In the genomic region with DNA sequence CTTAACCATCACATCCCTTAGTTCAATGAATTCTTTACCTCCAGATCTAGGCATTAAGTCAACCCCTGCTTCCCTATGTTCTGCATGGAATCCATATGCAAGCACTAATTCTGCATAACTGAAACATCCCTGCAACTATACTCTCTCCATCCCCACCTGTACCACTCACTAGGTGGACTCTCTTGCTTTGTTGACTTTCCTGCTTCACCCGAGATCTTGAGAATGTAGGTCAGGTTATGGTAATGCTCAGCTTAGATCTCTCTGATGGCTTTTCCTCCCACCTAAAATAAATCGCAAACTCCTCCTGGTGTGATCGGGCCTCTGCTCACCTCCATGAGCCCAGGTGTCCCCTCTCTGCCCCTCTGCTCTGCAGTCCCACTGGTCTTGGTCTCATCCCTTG, we compare ENCODE assay signal across 21 cellular contexts.
A peak's percentile ranks its signal among the peaks of the same experiment; 100 is the strongest.
DNase-seq lines count a peak whose midpoint lies in the region; ATAC-seq and TF ChIP-seq lines count a peak whose summit lies in the region.
"Had no signal": no experiment of that assay in that cellular context is flagged by ENCODE, and none has a peak within 500 bp of the region (broad histone marks: within the 10 kb centered on the region; RNA-seq: fewer than 3 reads in every experiment).

No MANE protein-coding gene starts in this region.

- ATAC-seq in left ventricle myocardium superior (no peak), HG03378 (IDR thresholded peaks at IDR 0.05; ENCODE audit: unreplicated experiment) (no peak)
- ATAC-seq: A549, GM12878 had no signal

- TF ChIP-seq CTCF in right atrium auricular region (IDR thresholded peaks at IDR 0.05) (no peak), esophagus muscularis mucosa (IDR thresholded peaks at IDR 0.05) (no peak)

- DNase-seq in right atrium auricular region (ENCODE audit: low spot score) (peak; percentile 11), left ventricle myocardium superior (no peak), esophagus muscularis mucosa (ENCODE audit: extremely low spot score) (peak; percentile 53), HuH-7.5 (ENCODE audit: low spot score) (no peak)
- DNase-seq: AML-193; CD4-positive, alpha-beta memory T cell; CD4-positive, CD25-positive, alpha-beta regulatory T cell; CD8-positive, alpha-beta memory T cell; COR-L47; DMS 273 treated with DMSO at 0.1 percent for 48 hours; DMS153; DMS79; DND-41; EL; GDM1 had no signal

- TF ChIP-seq EP300 in esophagus muscularis mucosa (IDR thresholded peaks at IDR 0.05): no peak

- H3K4me1 ChIP-seq in right atrium auricular region (no peaks in the 10 kb centered on the region), esophagus muscularis mucosa (no peaks in the 10 kb centered on the region)
- H3K4me1 ChIP-seq: A549 had no signal

- H3K27ac ChIP-seq in right atrium auricular region (no peak overlapping the region), esophagus muscularis mucosa (replicated peaks in 1 of 4) (no peak overlapping the region)
- H3K27ac ChIP-seq: 22Rv1; A549; BLaER1 treated with 17β-estradiol and CSF1 and Interleukin-3, amounts not matched to agents 10 nM and 100 nM; C4-2B had no signal

- TF ChIP-seq POLR2A in esophagus muscularis mucosa (IDR thresholded peaks at IDR 0.05; ENCODE audit: low read depth): no peak

- intact Hi-C loops in left ventricle myocardium superior (cut with micrococcal nuclease): no loop called here
- intact Hi-C loops in esophagus muscularis mucosa (cut with DNase I): no loop called here

- H3K36me3 ChIP-seq in right atrium auricular region (no peaks in the 10 kb centered on the region), esophagus muscularis mucosa (no peaks in the 10 kb centered on the region)
- H3K36me3 ChIP-seq: BLaER1 treated with 17β-estradiol and CSF1 and Interleukin-3, amounts not matched to agents 10 nM and 100 nM had no signal

- no peaks in the 10 kb centered on the region for H3K9me3 ChIP-seq in right atrium auricular region
- H3K9me3 ChIP-seq in esophagus muscularis mucosa: peaks cover 0 to 5% (median 0%) of the 10 kb centered on the region in 4 donors
- H3K9me3 ChIP-seq: A549 had no signal

- 92% methylated on average over 3 of the region's 3 CpGs for WGBS in esophagus muscularis mucosa

- H3K27me3 ChIP-seq in right atrium auricular region (no peaks in the 10 kb centered on the region), esophagus muscularis mucosa (no peaks in the 10 kb centered on the region)

- H3K4me3 ChIP-seq in right atrium auricular region (no peak overlapping the region), esophagus muscularis mucosa (no peak overlapping the region)
- H3K4me3 ChIP-seq: A549; BLaER1 treated with 17β-estradiol and CSF1 and Interleukin-3, amounts not matched to agents 10 nM and 100 nM; GM12878 had no signal

Comparison
In these comparisons a context has a peak if more than half of its experiments do, and no peak if none do; other contexts are left out.
1. DNase-seq: peak in right atrium auricular region (single experiment) and esophagus muscularis mucosa (single experiment); none in left ventricle myocardium superior (single experiment) and HuH-7.5 (single experiment).